28 cellular contexts compared by ENCODE assay signal in genomic region chr19:19545128-19545591, GRCh38.
"Had no signal": no experiment of that assay in that cellular context is flagged by ENCODE, and none has a peak within 500 bp of the region (broad histone marks: within the 10 kb centered on the region; RNA-seq: fewer than 3 reads in every experiment).

No MANE protein-coding gene starts in this region.

- H3K4me3 ChIP-seq: esophagus muscularis mucosa, gastrocnemius medialis had no signal

- ATAC-seq: activated CD4-positive, alpha-beta T cell treated with anti-CD3 and anti-CD28 coated beads for 36 hours; activated CD8-positive, alpha-beta memory T cell treated with anti-CD3 and anti-CD28 coated beads, Interleukin-2, amount 10 ng/mL, durations not matched to agents 7 days and 5 days; activated CD8-positive, alpha-beta T cell treated with anti-CD3 and anti-CD28 coated beads, Interleukin-2, amount 10 ng/mL, durations not matched to agents 7 days and 5 days; effector memory CD8-positive, alpha-beta T cell; foreskin keratinocyte; gastrocnemius medialis had no signal

- DNase-seq: activated CD4-positive, alpha-beta memory T cell treated with anti-CD3 and anti-CD28 coated beads for 36 hours; activated CD4-positive, alpha-beta T cell treated with anti-CD3 and anti-CD28 coated beads for 36 hours; activated CD4-positive, alpha-beta T cell treated with anti-CD3 and anti-CD28 coated beads, Interleukin-2, amount 10 ng/mL, durations not matched to agents 24 days and 14 days; activated CD4-positive, CD25-positive, alpha-beta regulatory T cell; activated CD4-positive, CD25-positive, alpha-beta regulatory T cell treated with anti-CD3 and anti-CD28 coated beads, Interleukin-2, amount 50 U/mL, for 72 hours; activated CD8-positive, alpha-beta memory T cell treated with anti-CD3 and anti-CD28 coated beads, Interleukin-2, amount 10 ng/mL, durations not matched to agents 7 days and 5 days; activated CD8-positive, alpha-beta memory T cell treated with anti-CD3 and anti-CD28 coated beads, Interleukin-2, amount 50 U/mL, for 4 hours; activated CD8-positive, alpha-beta T cell treated with anti-CD3 and anti-CD28 coated beads, Interleukin-2, amount 10 ng/mL, durations not matched to agents 7 days and 5 days; activated effector memory CD4-positive, alpha-beta T cell treated with anti-CD3 and anti-CD28 coated beads, Interleukin-2, amount 50 U/mL, for 16 hours; activated naive CD4-positive, alpha-beta T cell treated with anti-CD3 and anti-CD28 coated beads for 36 hours; activated T-cell treated with anti-CD3 and anti-CD28 coated beads, Interleukin-2, amount 50 U/mL, for 1 hour; activated T-cell treated with anti-CD3 and anti-CD28 coated beads, Interleukin-2, amount 50 U/mL, for 48 hours; amniotic stem cell; anterior cingulate cortex; brain microvascular endothelial cell; cortex of kidney; dermis blood vessel endothelial cell; effector CD4-positive, alpha-beta T cell; effector memory CD8-positive, alpha-beta T cell; erythroblast; foreskin keratinocyte; gastrocnemius medialis; T-helper 2 cell had no signal

- H3K9me3 ChIP-seq: gastrocnemius medialis had no signal

- H3K27ac Mint-ChIP-seq: activated CD4-positive, alpha-beta memory T cell treated with anti-CD3 and anti-CD28 coated beads for 36 hours; activated CD4-positive, alpha-beta T cell treated with anti-CD3 and anti-CD28 coated beads for 36 hours; activated CD4-positive, alpha-beta T cell treated with anti-CD3 and anti-CD28 coated beads, Interleukin-2, amount 10 ng/mL, durations not matched to agents 24 days and 14 days; activated CD8-positive, alpha-beta memory T cell treated with anti-CD3 and anti-CD28 coated beads, Interleukin-2, amount 10 ng/mL, durations not matched to agents 7 days and 5 days; activated CD8-positive, alpha-beta T cell treated with anti-CD3 and anti-CD28 coated beads, Interleukin-2, amount 10 ng/mL, durations not matched to agents 7 days and 5 days; activated naive CD4-positive, alpha-beta T cell treated with anti-CD3 and anti-CD28 coated beads for 36 hours; activated naive CD4-positive, alpha-beta T cell treated with anti-CD3 and anti-CD28 coated beads, Interleukin-2, amount 50 U/mL, for 24 hours; activated T-helper 1 cell treated with anti-CD3 and anti-CD28 coated beads, Interleukin-12 subunit alpha, Interleukin-12 subunit beta, Interleukin-2, Interleukin-4 antibody, amounts not matched to agents 30 ng/mL and 10 ng/mL and 1 ng/mL, durations not matched to agents 14 hours and 24 hours and 36 hours; activated T-helper 2 cell treated with anti-CD3 and anti-CD28 coated beads, Interferon-gamma antibody, Interleukin-2, Interleukin-4, amounts not matched to agents 10 μg/mL and 5 μg/mL and 100 μg/mL, durations not matched to agents 14 hours and 24 hours and 36 hours; effector memory CD8-positive, alpha-beta T cell had no signal

- H3K9me3 Mint-ChIP-seq: activated CD4-positive, alpha-beta memory T cell treated with anti-CD3 and anti-CD28 coated beads for 36 hours; activated CD4-positive, alpha-beta T cell treated with anti-CD3 and anti-CD28 coated beads, Interleukin-2, amount 10 ng/mL, durations not matched to agents 24 days and 14 days; activated naive CD4-positive, alpha-beta T cell treated with anti-CD3 and anti-CD28 coated beads for 36 hours; activated naive CD4-positive, alpha-beta T cell treated with anti-CD3 and anti-CD28 coated beads, Interleukin-2, amount 50 U/mL, for 24 hours; activated T-helper 1 cell treated with anti-CD3 and anti-CD28 coated beads, Interleukin-12 subunit alpha, Interleukin-12 subunit beta, Interleukin-2, Interleukin-4 antibody, amounts not matched to agents 30 ng/mL and 10 ng/mL and 1 ng/mL, durations not matched to agents 14 hours and 24 hours and 36 hours; activated T-helper 2 cell treated with anti-CD3 and anti-CD28 coated beads, Interferon-gamma antibody, Interleukin-2, Interleukin-4, amounts not matched to agents 10 μg/mL and 5 μg/mL and 100 μg/mL, durations not matched to agents 14 hours and 24 hours and 36 hours; central memory CD8-positive, alpha-beta T cell; effector memory CD8-positive, alpha-beta T cell had no signal

- H3K4me3 Mint-ChIP-seq: activated CD4-positive, alpha-beta memory T cell treated with anti-CD3 and anti-CD28 coated beads for 36 hours; activated CD4-positive, alpha-beta T cell treated with anti-CD3 and anti-CD28 coated beads for 36 hours; activated CD4-positive, alpha-beta T cell treated with anti-CD3 and anti-CD28 coated beads, Interleukin-2, amount 10 ng/mL, durations not matched to agents 24 days and 14 days; activated CD8-positive, alpha-beta memory T cell treated with anti-CD3 and anti-CD28 coated beads, Interleukin-2, amount 10 ng/mL, durations not matched to agents 7 days and 5 days; activated CD8-positive, alpha-beta T cell treated with anti-CD3 and anti-CD28 coated beads, Interleukin-2, amount 10 ng/mL, durations not matched to agents 7 days and 5 days; activated naive CD4-positive, alpha-beta T cell treated with anti-CD3 and anti-CD28 coated beads for 36 hours; activated naive CD4-positive, alpha-beta T cell treated with anti-CD3 and anti-CD28 coated beads, Interleukin-2, amount 50 U/mL, for 24 hours; activated T-helper 1 cell treated with anti-CD3 and anti-CD28 coated beads, Interleukin-12 subunit alpha, Interleukin-12 subunit beta, Interleukin-2, Interleukin-4 antibody, amounts not matched to agents 30 ng/mL and 10 ng/mL and 1 ng/mL, durations not matched to agents 14 hours and 24 hours and 36 hours; central memory CD8-positive, alpha-beta T cell; effector memory CD8-positive, alpha-beta T cell had no signal

- H3K27me3 Mint-ChIP-seq: activated CD4-positive, alpha-beta memory T cell treated with anti-CD3 and anti-CD28 coated beads for 36 hours; activated naive CD4-positive, alpha-beta T cell treated with anti-CD3 and anti-CD28 coated beads, Interleukin-2, amount 50 U/mL, for 24 hours; central memory CD8-positive, alpha-beta T cell had no signal

- H3K27ac ChIP-seq: brain microvascular endothelial cell, esophagus muscularis mucosa, foreskin keratinocyte, gastrocnemius medialis had no signal

- H3K36me3 Mint-ChIP-seq: activated CD4-positive, alpha-beta memory T cell treated with anti-CD3 and anti-CD28 coated beads for 36 hours; activated CD8-positive, alpha-beta memory T cell treated with anti-CD3 and anti-CD28 coated beads, Interleukin-2, amount 10 ng/mL, durations not matched to agents 7 days and 5 days; activated naive CD4-positive, alpha-beta T cell treated with anti-CD3 and anti-CD28 coated beads, Interleukin-2, amount 50 U/mL, for 24 hours had no signal

- H3K4me1 ChIP-seq: foreskin keratinocyte, gastrocnemius medialis had no signal

- H3K4me1 Mint-ChIP-seq: central memory CD8-positive, alpha-beta T cell had no signal

- H3K36me3 ChIP-seq: brain microvascular endothelial cell, esophagus muscularis mucosa, gastrocnemius medialis had no signal
